Comparison of ENCODE assay signal across 1 cellular context in the genomic region with DNA sequence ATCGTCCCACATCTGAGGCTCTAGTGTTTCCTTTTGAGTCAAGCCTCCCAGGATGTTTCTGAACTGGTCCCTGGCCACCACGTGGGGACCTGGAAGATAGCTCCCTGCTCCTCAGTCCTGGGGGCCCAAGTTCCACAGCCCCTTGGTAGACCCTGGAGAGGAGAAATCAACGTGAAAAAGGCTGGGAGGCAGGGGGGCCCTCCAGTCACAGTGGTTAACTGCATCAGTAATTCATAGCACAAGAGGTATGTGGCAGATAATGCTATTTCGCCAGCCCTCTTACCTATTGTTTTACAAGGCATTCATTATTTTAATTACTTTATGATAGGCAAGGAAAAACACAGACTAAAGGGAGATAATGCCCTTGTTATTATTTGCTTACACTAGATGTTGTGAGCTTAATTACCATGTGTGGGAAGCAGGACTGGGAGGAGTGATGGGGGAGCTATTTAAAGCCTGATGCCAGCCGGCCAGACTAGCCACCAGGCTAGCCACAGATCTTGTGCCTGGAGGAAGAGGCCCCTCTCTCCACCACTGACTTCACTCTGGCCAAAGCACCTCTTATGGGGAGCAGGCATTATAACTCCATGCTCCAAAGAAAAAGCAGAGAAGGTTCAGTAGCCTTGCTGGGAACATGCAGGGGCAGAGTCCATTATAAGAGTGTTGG.
TF ChIP-seq lines count a peak whose summit lies in the region.

No MANE protein-coding gene starts in this region.

TF ChIP-seq in SK-N-SH treated with all-trans-retinoic acid at 6 μM for 48 hours, 23 proteins besides CTCF, POLR2A, EP300 and RAD21 (continued from another document):
- TF ChIP-seq, protein P1, sequence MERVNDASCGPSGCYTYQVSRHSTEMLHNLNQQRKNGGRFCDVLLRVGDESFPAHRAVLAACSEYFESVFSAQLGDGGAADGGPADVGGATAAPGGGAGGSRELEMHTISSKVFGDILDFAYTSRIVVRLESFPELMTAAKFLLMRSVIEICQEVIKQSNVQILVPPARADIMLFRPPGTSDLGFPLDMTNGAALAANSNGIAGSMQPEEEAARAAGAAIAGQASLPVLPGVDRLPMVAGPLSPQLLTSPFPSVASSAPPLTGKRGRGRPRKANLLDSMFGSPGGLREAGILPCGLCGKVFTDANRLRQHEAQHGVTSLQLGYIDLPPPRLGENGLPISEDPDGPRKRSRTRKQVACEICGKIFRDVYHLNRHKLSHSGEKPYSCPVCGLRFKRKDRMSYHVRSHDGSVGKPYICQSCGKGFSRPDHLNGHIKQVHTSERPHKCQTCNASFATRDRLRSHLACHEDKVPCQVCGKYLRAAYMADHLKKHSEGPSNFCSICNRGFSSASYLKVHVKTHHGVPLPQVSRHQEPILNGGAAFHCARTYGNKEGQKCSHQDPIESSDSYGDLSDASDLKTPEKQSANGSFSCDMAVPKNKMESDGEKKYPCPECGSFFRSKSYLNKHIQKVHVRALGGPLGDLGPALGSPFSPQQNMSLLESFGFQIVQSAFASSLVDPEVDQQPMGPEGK (CRISPR knock-in tag; IDR thresholded peaks at IDR 0.05; ENCODE audit: borderline replicate concordance): no peak
- TF ChIP-seq ARNTL (CRISPR knock-in tag; IDR thresholded peaks at IDR 0.05; ENCODE audit: borderline replicate concordance, low read depth) (no peak), RARB (CRISPR knock-in tag; IDR thresholded peaks at IDR 0.05) (no peak), TOX (CRISPR knock-in tag; IDR thresholded peaks at IDR 0.05; ENCODE audit: borderline replicate concordance) (no peak), BACH2 (CRISPR knock-in tag; IDR thresholded peaks at IDR 0.05; ENCODE audit: borderline replicate concordance) (no peak), CSDC2 (CRISPR knock-in tag; IDR thresholded peaks at IDR 0.05) (no peak), OSR1 (CRISPR knock-in tag; IDR thresholded peaks at IDR 0.05) (no peak), ZC3H10 (CRISPR knock-in tag; IDR thresholded peaks at IDR 0.05) (no peak)
